1 cellular context compared by ENCODE assay signal in genomic region chr19:18895038-18895827, GRCh38.
TF ChIP-seq lines count a peak whose summit lies in the region.

No MANE protein-coding gene starts in this region.

TF ChIP-seq in liver, 16 proteins besides CTCF, POLR2A, EP300 and RAD21 (continued from another document):
- no peak for TF ChIP-seq ZBTB33 (IDR thresholded peaks at IDR 0.05)
